Comparison of ENCODE assay signal across 1 cellular context in the genomic region with DNA sequence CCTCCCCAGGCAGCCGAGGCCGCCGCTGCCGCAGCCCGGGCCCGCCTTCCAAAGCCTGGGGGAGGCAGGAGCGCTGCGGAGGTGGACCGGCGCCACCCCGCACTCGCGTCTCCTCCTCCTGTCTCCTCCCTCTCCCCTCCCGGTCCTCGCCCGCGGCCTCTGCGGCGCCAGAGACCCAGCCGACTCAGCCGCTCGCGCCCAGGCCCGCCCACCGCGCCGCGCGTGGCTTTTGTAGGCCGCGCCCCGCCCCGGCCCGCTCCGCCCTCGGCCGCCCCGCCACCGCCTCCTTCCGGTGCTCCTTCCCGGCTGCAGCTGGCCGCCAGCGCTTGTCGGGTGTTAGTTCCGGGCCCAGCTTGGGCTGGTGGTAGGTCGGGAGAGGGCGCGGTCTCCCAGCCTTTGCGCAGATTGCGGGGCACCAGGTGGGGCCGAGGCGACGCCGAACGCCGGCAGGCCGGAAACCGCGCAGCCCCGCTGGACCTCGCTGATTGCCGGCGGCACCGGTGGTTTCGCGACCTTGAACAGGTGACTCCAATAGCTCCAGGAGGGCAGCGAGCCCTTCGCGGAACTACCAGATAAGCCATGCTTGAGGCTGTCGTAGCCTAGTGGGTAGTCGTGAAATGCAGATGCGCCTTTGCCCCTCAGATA.
A peak's percentile ranks its signal among the peaks of the same experiment; 100 is the strongest.
TF ChIP-seq lines count a peak whose summit lies in the region.

A gene with protein sequence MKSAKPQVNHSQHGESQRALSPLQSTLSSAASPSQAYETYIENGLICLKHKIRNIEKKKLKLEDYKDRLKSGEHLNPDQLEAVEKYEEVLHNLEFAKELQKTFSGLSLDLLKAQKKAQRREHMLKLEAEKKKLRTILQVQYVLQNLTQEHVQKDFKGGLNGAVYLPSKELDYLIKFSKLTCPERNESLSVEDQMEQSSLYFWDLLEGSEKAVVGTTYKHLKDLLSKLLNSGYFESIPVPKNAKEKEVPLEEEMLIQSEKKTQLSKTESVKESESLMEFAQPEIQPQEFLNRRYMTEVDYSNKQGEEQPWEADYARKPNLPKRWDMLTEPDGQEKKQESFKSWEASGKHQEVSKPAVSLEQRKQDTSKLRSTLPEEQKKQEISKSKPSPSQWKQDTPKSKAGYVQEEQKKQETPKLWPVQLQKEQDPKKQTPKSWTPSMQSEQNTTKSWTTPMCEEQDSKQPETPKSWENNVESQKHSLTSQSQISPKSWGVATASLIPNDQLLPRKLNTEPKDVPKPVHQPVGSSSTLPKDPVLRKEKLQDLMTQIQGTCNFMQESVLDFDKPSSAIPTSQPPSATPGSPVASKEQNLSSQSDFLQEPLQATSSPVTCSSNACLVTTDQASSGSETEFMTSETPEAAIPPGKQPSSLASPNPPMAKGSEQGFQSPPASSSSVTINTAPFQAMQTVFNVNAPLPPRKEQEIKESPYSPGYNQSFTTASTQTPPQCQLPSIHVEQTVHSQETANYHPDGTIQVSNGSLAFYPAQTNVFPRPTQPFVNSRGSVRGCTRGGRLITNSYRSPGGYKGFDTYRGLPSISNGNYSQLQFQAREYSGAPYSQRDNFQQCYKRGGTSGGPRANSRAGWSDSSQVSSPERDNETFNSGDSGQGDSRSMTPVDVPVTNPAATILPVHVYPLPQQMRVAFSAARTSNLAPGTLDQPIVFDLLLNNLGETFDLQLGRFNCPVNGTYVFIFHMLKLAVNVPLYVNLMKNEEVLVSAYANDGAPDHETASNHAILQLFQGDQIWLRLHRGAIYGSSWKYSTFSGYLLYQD (minus strand): TSS at position 202 of the 645 bp plus-strand sequence. CDS start 1,431 bp downstream, outside the sequence.

TF ChIP-seq in HepG2, 621 proteins besides CTCF, POLR2A, EP300 and RAD21 (continued from another document and continues in another):
- TF ChIP-seq NFAT5 (CRISPR knock-in tag; IDR thresholded peaks at IDR 0.05) (no peak), ZNF292 (CRISPR knock-in tag; IDR thresholded peaks at IDR 0.05; ENCODE audit: borderline replicate concordance, low read depth) (peak; percentile 74; the same call in 1 of the 2 replicates), ZSCAN22 (CRISPR knock-in tag; IDR thresholded peaks at IDR 0.05) (no peak), RNF2 (conservative IDR thresholded peaks at IDR 0.05; ENCODE audit: low read depth) (no peak), NFKBIZ (CRISPR knock-in tag; IDR thresholded peaks at IDR 0.05) (no peak), ZNF660 (CRISPR knock-in tag; IDR thresholded peaks at IDR 0.05; ENCODE audit: borderline replicate concordance, low read depth) (no peak), MXD4 (CRISPR knock-in tag; IDR thresholded peaks at IDR 0.05) (no peak; the same call in 1 of the 2 replicates), ZNF776 (CRISPR knock-in tag; IDR thresholded peaks at IDR 0.05) (peak; percentile 51; the same call in 1 of the 2 replicates), HOXA5 (CRISPR knock-in tag; IDR thresholded peaks at IDR 0.05) (no peak; the same call in 1 of the 2 replicates), SP140L (CRISPR knock-in tag; IDR thresholded peaks at IDR 0.05; ENCODE audit: borderline replicate concordance) (no peak), MED13 (CRISPR knock-in tag; IDR thresholded peaks at IDR 0.05) (no peak), ARNTL (CRISPR knock-in tag; IDR thresholded peaks at IDR 0.05) (0 out of 2 replicates have a peak, but pooled peaks have one; percentile 19), RBM22 (optimal IDR thresholded peaks at IDR 0.05; ENCODE audit: low read length) (no peak), ZMYM2 (CRISPR knock-in tag; IDR thresholded peaks at IDR 0.05) (no peak), ZNF329 (CRISPR knock-in tag; IDR thresholded peaks at IDR 0.05; ENCODE audit: low read depth) (peak; percentile 68), PBX3 (CRISPR knock-in tag; IDR thresholded peaks at IDR 0.05; ENCODE audit: borderline replicate concordance) (no peak), ZNF782 (CRISPR knock-in tag; IDR thresholded peaks at IDR 0.05; ENCODE audit: borderline replicate concordance) (peak; percentile 41; the same call in 1 of the 2 replicates), PAX8 (CRISPR knock-in tag; IDR thresholded peaks at IDR 0.05; ENCODE audit: borderline replicate concordance) (no peak; the same call in 1 of the 2 replicates), ZBTB25 (CRISPR knock-in tag; IDR thresholded peaks at IDR 0.05) (peak; percentile 97), BHLHE40 (IDR thresholded peaks at IDR 0.05; ENCODE audit: low read length) (no peak), TAF1 (CRISPR knock-in tag; IDR thresholded peaks at IDR 0.05) (peak; percentile 79), ZBTB3 (CRISPR knock-in tag; IDR thresholded peaks at IDR 0.05; ENCODE audit: borderline replicate concordance, low read depth) (no peak), ZNF879 (CRISPR knock-in tag; IDR thresholded peaks at IDR 0.05) (0 out of 2 replicates have a peak, but pooled peaks have one; percentile 28), TEAD2 (CRISPR knock-in tag; IDR thresholded peaks at IDR 0.05) (no peak), NFIC (IDR thresholded peaks at IDR 0.05; ENCODE audit: low read length) (no peak)
- TF ChIP-seq, protein P1, sequence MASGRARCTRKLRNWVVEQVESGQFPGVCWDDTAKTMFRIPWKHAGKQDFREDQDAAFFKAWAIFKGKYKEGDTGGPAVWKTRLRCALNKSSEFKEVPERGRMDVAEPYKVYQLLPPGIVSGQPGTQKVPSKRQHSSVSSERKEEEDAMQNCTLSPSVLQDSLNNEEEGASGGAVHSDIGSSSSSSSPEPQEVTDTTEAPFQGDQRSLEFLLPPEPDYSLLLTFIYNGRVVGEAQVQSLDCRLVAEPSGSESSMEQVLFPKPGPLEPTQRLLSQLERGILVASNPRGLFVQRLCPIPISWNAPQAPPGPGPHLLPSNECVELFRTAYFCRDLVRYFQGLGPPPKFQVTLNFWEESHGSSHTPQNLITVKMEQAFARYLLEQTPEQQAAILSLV (CRISPR knock-in tag; IDR thresholded peaks at IDR 0.05; ENCODE audit: borderline replicate concordance), result no peak; the same call in 1 of the 2 replicates
- TF ChIP-seq, protein P2, sequence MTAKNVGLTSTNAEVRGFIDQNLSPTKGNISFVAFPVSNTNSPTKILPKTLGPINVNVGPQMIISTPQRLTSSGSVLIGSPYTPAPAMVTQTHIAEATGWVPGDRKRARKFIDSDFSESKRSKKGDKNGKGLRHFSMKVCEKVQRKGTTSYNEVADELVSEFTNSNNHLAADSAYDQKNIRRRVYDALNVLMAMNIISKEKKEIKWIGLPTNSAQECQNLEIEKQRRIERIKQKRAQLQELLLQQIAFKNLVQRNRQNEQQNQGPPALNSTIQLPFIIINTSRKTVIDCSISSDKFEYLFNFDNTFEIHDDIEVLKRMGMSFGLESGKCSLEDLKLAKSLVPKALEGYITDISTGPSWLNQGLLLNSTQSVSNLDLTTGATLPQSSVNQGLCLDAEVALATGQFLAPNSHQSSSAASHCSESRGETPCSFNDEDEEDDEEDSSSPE (CRISPR knock-in tag; IDR thresholded peaks at IDR 0.05), result peak; percentile 64; the same call in 1 of the 2 replicates
- TF ChIP-seq, protein P3, sequence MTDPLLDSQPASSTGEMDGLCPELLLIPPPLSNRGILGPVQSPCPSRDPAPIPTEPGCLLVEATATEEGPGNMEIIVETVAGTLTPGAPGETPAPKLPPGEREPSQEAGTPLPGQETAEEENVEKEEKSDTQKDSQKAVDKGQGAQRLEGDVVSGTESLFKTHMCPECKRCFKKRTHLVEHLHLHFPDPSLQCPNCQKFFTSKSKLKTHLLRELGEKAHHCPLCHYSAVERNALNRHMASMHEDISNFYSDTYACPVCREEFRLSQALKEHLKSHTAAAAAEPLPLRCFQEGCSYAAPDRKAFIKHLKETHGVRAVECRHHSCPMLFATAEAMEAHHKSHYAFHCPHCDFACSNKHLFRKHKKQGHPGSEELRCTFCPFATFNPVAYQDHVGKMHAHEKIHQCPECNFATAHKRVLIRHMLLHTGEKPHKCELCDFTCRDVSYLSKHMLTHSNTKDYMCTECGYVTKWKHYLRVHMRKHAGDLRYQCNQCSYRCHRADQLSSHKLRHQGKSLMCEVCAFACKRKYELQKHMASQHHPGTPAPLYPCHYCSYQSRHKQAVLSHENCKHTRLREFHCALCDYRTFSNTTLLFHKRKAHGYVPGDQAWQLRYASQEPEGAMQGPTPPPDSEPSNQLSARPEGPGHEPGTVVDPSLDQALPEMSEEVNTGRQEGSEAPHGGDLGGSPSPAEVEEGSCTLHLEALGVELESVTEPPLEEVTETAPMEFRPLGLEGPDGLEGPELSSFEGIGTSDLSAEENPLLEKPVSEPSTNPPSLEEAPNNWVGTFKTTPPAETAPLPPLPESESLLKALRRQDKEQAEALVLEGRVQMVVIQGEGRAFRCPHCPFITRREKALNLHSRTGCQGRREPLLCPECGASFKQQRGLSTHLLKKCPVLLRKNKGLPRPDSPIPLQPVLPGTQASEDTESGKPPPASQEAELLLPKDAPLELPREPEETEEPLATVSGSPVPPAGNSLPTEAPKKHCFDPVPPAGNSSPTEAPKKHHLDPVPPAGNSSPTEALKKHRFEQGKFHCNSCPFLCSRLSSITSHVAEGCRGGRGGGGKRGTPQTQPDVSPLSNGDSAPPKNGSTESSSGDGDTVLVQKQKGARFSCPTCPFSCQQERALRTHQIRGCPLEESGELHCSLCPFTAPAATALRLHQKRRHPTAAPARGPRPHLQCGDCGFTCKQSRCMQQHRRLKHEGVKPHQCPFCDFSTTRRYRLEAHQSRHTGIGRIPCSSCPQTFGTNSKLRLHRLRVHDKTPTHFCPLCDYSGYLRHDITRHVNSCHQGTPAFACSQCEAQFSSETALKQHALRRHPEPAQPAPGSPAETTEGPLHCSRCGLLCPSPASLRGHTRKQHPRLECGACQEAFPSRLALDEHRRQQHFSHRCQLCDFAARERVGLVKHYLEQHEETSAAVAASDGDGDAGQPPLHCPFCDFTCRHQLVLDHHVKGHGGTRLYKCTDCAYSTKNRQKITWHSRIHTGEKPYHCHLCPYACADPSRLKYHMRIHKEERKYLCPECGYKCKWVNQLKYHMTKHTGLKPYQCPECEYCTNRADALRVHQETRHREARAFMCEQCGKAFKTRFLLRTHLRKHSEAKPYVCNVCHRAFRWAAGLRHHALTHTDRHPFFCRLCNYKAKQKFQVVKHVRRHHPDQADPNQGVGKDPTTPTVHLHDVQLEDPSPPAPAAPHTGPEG (CRISPR knock-in tag; IDR thresholded peaks at IDR 0.05), result no peak
- TF ChIP-seq, protein P4, sequence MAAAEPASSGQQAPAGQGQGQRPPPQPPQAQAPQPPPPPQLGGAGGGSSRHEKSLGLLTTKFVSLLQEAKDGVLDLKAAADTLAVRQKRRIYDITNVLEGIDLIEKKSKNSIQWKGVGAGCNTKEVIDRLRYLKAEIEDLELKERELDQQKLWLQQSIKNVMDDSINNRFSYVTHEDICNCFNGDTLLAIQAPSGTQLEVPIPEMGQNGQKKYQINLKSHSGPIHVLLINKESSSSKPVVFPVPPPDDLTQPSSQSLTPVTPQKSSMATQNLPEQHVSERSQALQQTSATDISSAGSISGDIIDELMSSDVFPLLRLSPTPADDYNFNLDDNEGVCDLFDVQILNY (CRISPR knock-in tag; conservative IDR thresholded peaks at IDR 0.05), result no peak
